24 cellular contexts compared by ENCODE assay signal in the genomic region with DNA sequence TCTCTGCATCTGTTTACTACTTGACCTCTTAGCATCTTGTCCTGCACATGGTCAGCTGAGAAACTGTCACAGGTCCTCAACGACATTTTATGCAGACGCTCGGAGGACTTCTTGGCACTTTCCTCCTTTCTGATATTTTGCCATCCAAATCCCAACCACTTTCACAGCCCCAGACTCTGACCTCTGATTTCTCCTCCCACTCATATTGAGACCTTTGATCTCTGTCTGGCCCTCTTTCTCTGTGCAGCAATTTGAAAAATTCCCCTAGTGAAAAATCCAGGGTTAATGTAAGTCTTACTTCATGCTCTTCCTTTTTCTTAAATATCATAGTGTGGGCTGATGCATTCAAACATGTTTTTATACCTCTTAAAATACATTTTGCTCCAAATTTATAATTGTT.
DNase-seq lines count a peak whose midpoint lies in the region; ATAC-seq and TF ChIP-seq lines count a peak whose summit lies in the region.
"Had no signal": no experiment of that assay in that cellular context is flagged by ENCODE, and none has a peak within 500 bp of the region (broad histone marks: within the 10 kb centered on the region; RNA-seq: fewer than 3 reads in every experiment).

No MANE protein-coding gene starts in this region.

- no peaks in the 10 kb centered on the region for H3K9me3 Mint-ChIP-seq in GM23338
- H3K9me3 Mint-ChIP-seq in endodermal cell = peaks cover under 1% of the 10 kb centered on the region

- H3K36me3 ChIP-seq in GM23338 (ENCODE audit: insufficient read depth) (no peaks in the 10 kb centered on the region), endodermal cell (ENCODE audit: control insufficient read depth, insufficient read depth, low read length) (no peaks in the 10 kb centered on the region), right lobe of liver (no peaks in the 10 kb centered on the region)
- H3K36me3 ChIP-seq: BE2C, BLaER1 had no signal

- no peaks in the 10 kb centered on the region for H3K9me3 ChIP-seq in endodermal cell (ENCODE audit: control insufficient read depth, low read length)
- H3K9me3 ChIP-seq in right lobe of liver = no peaks in the 10 kb centered on the region
- H3K9me3 ChIP-seq: BE2C, BLaER1 had no signal

- no peak overlapping the region for H3K4me3 ChIP-seq in GM23338
- no peak overlapping the region for H3K4me3 ChIP-seq in endodermal cell (ENCODE audit: low read length)
- H3K4me3 ChIP-seq in right lobe of liver = no peak overlapping the region
- H3K4me3 ChIP-seq: BLaER1, GM12878 had no signal

- H3K36me3 Mint-ChIP-seq in GM23338 (ENCODE audit: low read depth) (no peaks in the 10 kb centered on the region), endodermal cell (ENCODE audit: low read depth) (no peaks in the 10 kb centered on the region)
- H3K36me3 Mint-ChIP-seq: CD14-positive monocyte; CD4-positive, alpha-beta memory T cell; CD4-positive, CD25-positive, alpha-beta regulatory T cell; CD8-positive, alpha-beta memory T cell had no signal

- no peaks in the 10 kb centered on the region for H3K79me2 ChIP-seq in GM23338 (replicated peaks; ENCODE audit: insufficient read depth)

- H3K27me3 ChIP-seq in GM23338 (ENCODE audit: insufficient read depth) (no peaks in the 10 kb centered on the region), endodermal cell (ENCODE audit: control insufficient read depth, insufficient read depth, low read length, poor library complexity, severe bottlenecking) (no peaks in the 10 kb centered on the region), right lobe of liver (no peaks in the 10 kb centered on the region)
- H3K27me3 ChIP-seq: BE2C, BLaER1 had no signal

- H3F3A ChIP-seq in GM23338 (replicated peaks; ENCODE audit: low read depth) = no peaks in the 10 kb centered on the region

- ATAC-seq in GM23338 (no peak), right lobe of liver (peak; percentile 67 to 92 (median 86)), HG02852 (IDR thresholded peaks at IDR 0.05; ENCODE audit: unreplicated experiment) (no peak)
- ATAC-seq: GM12878 had no signal

- WGBS in endodermal cell (ENCODE audit: insufficient coverage in 1 of 2, insufficient read length in 1 of 2), 2 experiments = 81 to 83% methylated on average over 3 of the region's 3 CpGs
- WGBS in right lobe of liver (ENCODE audit: insufficient coverage, low coverage, low lambda C conversion rate, missing lambda C conversion rate) = 50% methylated on average over 3 of the region's 3 CpGs

- H3K27ac ChIP-seq in GM23338 (ENCODE audit: low read depth) (no peak overlapping the region), endodermal cell (ENCODE audit: low read depth, low read length) (no peak overlapping the region), right lobe of liver (no peak overlapping the region)
- H3K27ac ChIP-seq: BLaER1 had no signal

- H3K9me2 ChIP-seq in GM23338 (ENCODE audit: insufficient read depth) = no peaks in the 10 kb centered on the region

- H3K4me3 Mint-ChIP-seq in GM23338 = no peak overlapping the region
- H3K4me3 Mint-ChIP-seq in endodermal cell = no peak overlapping the region
- H3K4me3 Mint-ChIP-seq: CD14-positive monocyte; CD4-positive, alpha-beta memory T cell; CD4-positive, CD25-positive, alpha-beta regulatory T cell; CD8-positive, alpha-beta memory T cell had no signal

- intact Hi-C loops in right lobe of liver (cut with DNase I) = no loop called here

- H2AFZ ChIP-seq in GM23338 = 0 out of 2 replicates have a peak overlapping the region, but pooled peaks have one; percentile 11

- no peak for TF ChIP-seq POLR2A in right lobe of liver (IDR thresholded peaks at IDR 0.05)

- no peak overlapping the region for H3K9ac ChIP-seq in endodermal cell (ENCODE audit: extremely low read depth, low read length, poor library complexity, severe bottlenecking)
- H3K9ac ChIP-seq: BLaER1 had no signal

- DNase-seq in GM23338 (ENCODE audit: low spot score) (no peak), endodermal cell (no peak), right lobe of liver (no peak), NCI-H446 (lab: John Stamatoyannopoulos, UW) (no peak), NCI-H524 (lab: John Stamatoyannopoulos, UW) (no peak)
- DNase-seq: 8988T; ACHN; BE2C; C1 segment of cervical spinal cord; CD4-positive, alpha-beta memory T cell; CD4-positive, CD25-positive, alpha-beta regulatory T cell; CD8-positive, alpha-beta memory T cell; COR-L47; DMS 273 treated with DMSO at 0.1 percent for 48 hours; DMS153; DMS53; DMS79; DND-41; EL; GDM1 had no signal

- H3K27ac Mint-ChIP-seq in GM23338 (no peak overlapping the region), endodermal cell (peak overlapping the region; percentile 25)
- H3K27ac Mint-ChIP-seq: CD14-positive monocyte; CD4-positive, CD25-positive, alpha-beta regulatory T cell; CD8-positive, alpha-beta memory T cell had no signal

- no peak overlapping the region for H3K4me2 ChIP-seq in GM23338
- H3K4me2 ChIP-seq: BLaER1 had no signal

- H3K4me1 ChIP-seq in GM23338 (ENCODE audit: insufficient read depth) (no peaks in the 10 kb centered on the region), endodermal cell (ENCODE audit: control insufficient read depth, insufficient read depth, low read length) (no peaks in the 10 kb centered on the region), right lobe of liver (peaks cover 0 to 5% (median 0%) of the 10 kb centered on the region in 4 donors)
- H3K4me1 ChIP-seq: BE2C, BLaER1 had no signal

- H4K20me1 ChIP-seq in GM23338 (replicated peaks; ENCODE audit: insufficient read depth) = no peaks in the 10 kb centered on the region
- H4K20me1 ChIP-seq: BLaER1 had no signal

- no peaks in the 10 kb centered on the region for H3K4me1 Mint-ChIP-seq in GM23338
- H3K4me1 Mint-ChIP-seq in endodermal cell = no peaks in the 10 kb centered on the region
- H3K4me1 Mint-ChIP-seq: CD14-positive monocyte; CD4-positive, alpha-beta memory T cell; CD4-positive, CD25-positive, alpha-beta regulatory T cell; CD8-positive, alpha-beta memory T cell had no signal

- H3K27me3 Mint-ChIP-seq in GM23338 (ENCODE audit: insufficient read depth, low read depth, poor library complexity) = no peaks in the 10 kb centered on the region
- no peaks in the 10 kb centered on the region for H3K27me3 Mint-ChIP-seq in endodermal cell (ENCODE audit: insufficient read depth)
- H3K27me3 Mint-ChIP-seq: CD4-positive, alpha-beta memory T cell; CD4-positive, CD25-positive, alpha-beta regulatory T cell; CD8-positive, alpha-beta memory T cell had no signal

- TF ChIP-seq CTCF in GM23338 (conservative IDR thresholded peaks at IDR 0.05; ENCODE audit: low read depth in 2 of 2) (no peak), endodermal cell (conservative IDR thresholded peaks at IDR 0.05) (no peak), right lobe of liver (IDR thresholded peaks at IDR 0.05) (no peak)

TF ChIP-seq in GM23338, 12 proteins besides CTCF, POLR2A, EP300 and RAD21 (continues in another document):
- TF ChIP-seq, protein P1, sequence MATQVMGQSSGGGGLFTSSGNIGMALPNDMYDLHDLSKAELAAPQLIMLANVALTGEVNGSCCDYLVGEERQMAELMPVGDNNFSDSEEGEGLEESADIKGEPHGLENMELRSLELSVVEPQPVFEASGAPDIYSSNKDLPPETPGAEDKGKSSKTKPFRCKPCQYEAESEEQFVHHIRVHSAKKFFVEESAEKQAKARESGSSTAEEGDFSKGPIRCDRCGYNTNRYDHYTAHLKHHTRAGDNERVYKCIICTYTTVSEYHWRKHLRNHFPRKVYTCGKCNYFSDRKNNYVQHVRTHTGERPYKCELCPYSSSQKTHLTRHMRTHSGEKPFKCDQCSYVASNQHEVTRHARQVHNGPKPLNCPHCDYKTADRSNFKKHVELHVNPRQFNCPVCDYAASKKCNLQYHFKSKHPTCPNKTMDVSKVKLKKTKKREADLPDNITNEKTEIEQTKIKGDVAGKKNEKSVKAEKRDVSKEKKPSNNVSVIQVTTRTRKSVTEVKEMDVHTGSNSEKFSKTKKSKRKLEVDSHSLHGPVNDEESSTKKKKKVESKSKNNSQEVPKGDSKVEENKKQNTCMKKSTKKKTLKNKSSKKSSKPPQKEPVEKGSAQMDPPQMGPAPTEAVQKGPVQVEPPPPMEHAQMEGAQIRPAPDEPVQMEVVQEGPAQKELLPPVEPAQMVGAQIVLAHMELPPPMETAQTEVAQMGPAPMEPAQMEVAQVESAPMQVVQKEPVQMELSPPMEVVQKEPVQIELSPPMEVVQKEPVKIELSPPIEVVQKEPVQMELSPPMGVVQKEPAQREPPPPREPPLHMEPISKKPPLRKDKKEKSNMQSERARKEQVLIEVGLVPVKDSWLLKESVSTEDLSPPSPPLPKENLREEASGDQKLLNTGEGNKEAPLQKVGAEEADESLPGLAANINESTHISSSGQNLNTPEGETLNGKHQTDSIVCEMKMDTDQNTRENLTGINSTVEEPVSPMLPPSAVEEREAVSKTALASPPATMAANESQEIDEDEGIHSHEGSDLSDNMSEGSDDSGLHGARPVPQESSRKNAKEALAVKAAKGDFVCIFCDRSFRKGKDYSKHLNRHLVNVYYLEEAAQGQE (IDR thresholded peaks at IDR 0.05; ENCODE audit: unreplicated experiment) = no peak
- TF ChIP-seq ZNF114 (CRISPR knock-in tag; IDR thresholded peaks at IDR 0.05) = no peak
- no peak for TF ChIP-seq ZNF331 (CRISPR knock-in tag; IDR thresholded peaks at IDR 0.05; ENCODE audit: low read depth)
- TF ChIP-seq CREB1 (CRISPR knock-in tag; IDR thresholded peaks at IDR 0.05; ENCODE audit: low read depth) = no peak
- TF ChIP-seq, protein P2, sequence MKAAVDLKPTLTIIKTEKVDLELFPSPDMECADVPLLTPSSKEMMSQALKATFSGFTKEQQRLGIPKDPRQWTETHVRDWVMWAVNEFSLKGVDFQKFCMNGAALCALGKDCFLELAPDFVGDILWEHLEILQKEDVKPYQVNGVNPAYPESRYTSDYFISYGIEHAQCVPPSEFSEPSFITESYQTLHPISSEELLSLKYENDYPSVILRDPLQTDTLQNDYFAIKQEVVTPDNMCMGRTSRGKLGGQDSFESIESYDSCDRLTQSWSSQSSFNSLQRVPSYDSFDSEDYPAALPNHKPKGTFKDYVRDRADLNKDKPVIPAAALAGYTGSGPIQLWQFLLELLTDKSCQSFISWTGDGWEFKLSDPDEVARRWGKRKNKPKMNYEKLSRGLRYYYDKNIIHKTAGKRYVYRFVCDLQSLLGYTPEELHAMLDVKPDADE (IDR thresholded peaks at IDR 0.05) = no peak
- no peak for TF ChIP-seq EZH2 (IDR thresholded peaks at IDR 0.05; ENCODE audit: low read depth, unreplicated experiment)
- no peak for TF ChIP-seq JUNB (IDR thresholded peaks at IDR 0.05; ENCODE audit: unreplicated experiment)
- no peak for TF ChIP-seq STAT1 (IDR thresholded peaks at IDR 0.05; ENCODE audit: unreplicated experiment)
- TF ChIP-seq POLR2AphosphoS5 (IDR thresholded peaks at IDR 0.05; ENCODE audit: low read depth) = no peak
- no peak for TF ChIP-seq EZH2phosphoT487 (IDR thresholded peaks at IDR 0.05; ENCODE audit: unreplicated experiment)

Comparison
In these comparisons a context has a peak if more than half of its experiments do, and no peak if none do; other contexts are left out.
1. ATAC-seq: peak in right lobe of liver (4 of 4); none in GM23338 (single experiment) and HG02852 (single experiment).